1 cellular context compared by ENCODE assay signal in the genomic region with DNA sequence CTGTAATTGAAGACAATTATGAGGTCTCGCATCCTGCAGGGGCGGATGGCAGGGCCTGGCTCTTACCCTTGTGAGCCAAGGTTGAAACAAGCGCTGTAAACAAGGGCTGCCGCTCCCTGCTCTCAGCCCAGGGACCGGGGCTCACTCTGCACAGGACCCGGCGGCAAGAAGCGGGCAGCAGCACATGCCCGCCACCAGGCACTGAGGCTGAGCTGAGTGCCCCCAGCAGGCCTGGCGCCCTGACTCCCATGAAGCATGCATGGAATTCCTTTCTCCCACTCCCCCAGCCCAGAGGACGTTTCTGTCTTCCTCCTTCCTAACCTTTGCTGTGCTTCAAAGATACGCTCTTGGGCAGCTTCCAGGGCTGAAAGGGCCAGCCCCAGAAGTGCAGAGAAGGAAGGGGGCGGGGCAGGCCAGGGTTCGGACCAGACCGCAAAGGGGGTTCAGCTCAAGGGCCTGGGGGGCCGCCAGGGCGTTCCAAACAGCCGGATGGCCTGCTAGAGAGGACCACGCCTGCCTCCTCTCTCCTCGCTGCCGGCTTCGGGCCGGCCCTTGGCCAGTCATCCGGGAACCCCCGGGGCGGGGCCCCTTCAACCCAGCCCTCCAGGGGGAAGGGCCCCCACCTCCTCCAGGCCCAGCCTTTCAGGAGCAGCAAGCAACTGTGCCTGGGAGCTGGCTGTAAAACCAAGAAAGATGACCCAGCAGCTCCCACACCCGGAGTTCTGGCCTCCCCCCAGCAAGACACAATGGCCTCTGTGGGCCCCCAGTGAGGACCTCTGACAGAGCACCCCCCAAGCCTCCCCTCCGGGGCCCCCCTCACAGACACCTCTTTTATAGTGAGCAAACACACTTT.
TF ChIP-seq lines count a peak whose summit lies in the region.

No MANE protein-coding gene starts in this region.

TF ChIP-seq in K562, 482 proteins besides CTCF, POLR2A, EP300 and RAD21 (continued from another document and continues in another):
- TF ChIP-seq, protein P1, sequence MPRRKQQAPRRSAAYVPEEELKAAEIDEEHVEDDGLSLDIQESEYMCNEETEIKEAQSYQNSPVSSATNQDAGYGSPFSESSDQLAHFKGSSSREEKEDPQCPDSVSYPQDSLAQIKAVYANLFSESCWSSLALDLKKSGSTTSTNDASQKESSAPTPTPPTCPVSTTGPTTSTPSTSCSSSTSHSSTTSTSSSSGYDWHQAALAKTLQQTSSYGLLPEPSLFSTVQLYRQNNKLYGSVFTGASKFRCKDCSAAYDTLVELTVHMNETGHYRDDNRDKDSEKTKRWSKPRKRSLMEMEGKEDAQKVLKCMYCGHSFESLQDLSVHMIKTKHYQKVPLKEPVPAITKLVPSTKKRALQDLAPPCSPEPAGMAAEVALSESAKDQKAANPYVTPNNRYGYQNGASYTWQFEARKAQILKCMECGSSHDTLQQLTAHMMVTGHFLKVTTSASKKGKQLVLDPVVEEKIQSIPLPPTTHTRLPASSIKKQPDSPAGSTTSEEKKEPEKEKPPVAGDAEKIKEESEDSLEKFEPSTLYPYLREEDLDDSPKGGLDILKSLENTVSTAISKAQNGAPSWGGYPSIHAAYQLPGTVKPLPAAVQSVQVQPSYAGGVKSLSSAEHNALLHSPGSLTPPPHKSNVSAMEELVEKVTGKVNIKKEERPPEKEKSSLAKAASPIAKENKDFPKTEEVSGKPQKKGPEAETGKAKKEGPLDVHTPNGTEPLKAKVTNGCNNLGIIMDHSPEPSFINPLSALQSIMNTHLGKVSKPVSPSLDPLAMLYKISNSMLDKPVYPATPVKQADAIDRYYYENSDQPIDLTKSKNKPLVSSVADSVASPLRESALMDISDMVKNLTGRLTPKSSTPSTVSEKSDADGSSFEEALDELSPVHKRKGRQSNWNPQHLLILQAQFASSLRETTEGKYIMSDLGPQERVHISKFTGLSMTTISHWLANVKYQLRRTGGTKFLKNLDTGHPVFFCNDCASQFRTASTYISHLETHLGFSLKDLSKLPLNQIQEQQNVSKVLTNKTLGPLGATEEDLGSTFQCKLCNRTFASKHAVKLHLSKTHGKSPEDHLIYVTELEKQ (CRISPR knock-in tag; IDR thresholded peaks at IDR 0.05) = no peak
- peak; percentile 20 for TF ChIP-seq HNRNPLL (IDR thresholded peaks at IDR 0.05; ENCODE audit: low read depth, low read length, poor library complexity, severe bottlenecking)
- TF ChIP-seq KLF10 (CRISPR knock-in tag; IDR thresholded peaks at IDR 0.05) = no peak
- TF ChIP-seq SP2 (IDR thresholded peaks at IDR 0.05; ENCODE audit: extremely low read depth, low read depth, low read length, poor library complexity, severe bottlenecking) = no peak
- TF ChIP-seq CHCHD3 (CRISPR knock-in tag; IDR thresholded peaks at IDR 0.05) = no peak
- peak in 1 of 2 experiments; percentile 67; a peak in 1 of 4 replicates for TF ChIP-seq HDAC1 (IDR thresholded peaks at IDR 0.05)
- TF ChIP-seq PHF20 (IDR thresholded peaks at IDR 0.05; ENCODE audit: partially characterized antibody) = no peak
- TF ChIP-seq ESRRA (IDR thresholded peaks at IDR 0.05; ENCODE audit: borderline replicate concordance, low read depth) = peak; percentile 86; the same call in 1 of the 2 replicates
- TF ChIP-seq SREBF2 (CRISPR knock-in tag; IDR thresholded peaks at IDR 0.05) = no peak
- TF ChIP-seq, protein P2, sequence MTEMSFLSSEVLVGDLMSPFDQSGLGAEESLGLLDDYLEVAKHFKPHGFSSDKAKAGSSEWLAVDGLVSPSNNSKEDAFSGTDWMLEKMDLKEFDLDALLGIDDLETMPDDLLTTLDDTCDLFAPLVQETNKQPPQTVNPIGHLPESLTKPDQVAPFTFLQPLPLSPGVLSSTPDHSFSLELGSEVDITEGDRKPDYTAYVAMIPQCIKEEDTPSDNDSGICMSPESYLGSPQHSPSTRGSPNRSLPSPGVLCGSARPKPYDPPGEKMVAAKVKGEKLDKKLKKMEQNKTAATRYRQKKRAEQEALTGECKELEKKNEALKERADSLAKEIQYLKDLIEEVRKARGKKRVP (CRISPR knock-in tag; IDR thresholded peaks at IDR 0.05) = no peak
- no peak for TF ChIP-seq MAFF (IDR thresholded peaks at IDR 0.05; ENCODE audit: low read length)
- TF ChIP-seq ZNF586 (CRISPR knock-in tag; conservative IDR thresholded peaks at IDR 0.05) = no peak
- no peak; the same call in none of the 2 replicates for TF ChIP-seq CBX1 (IDR thresholded peaks at IDR 0.05; ENCODE audit: low read depth)
- no peak for TF ChIP-seq PCBP2 (IDR thresholded peaks at IDR 0.05; ENCODE audit: low read depth, low read length, poor library complexity, severe bottlenecking)
- peak; percentile 46; the same call in 1 of the 2 replicates for TF ChIP-seq CREM (IDR thresholded peaks at IDR 0.05; ENCODE audit: low read depth)
- TF ChIP-seq KHSRP (IDR thresholded peaks at IDR 0.05) = no peak
- no peak for TF ChIP-seq SETDB1 (IDR thresholded peaks at IDR 0.05; ENCODE audit: low read length)
- TF ChIP-seq NFIX (CRISPR knock-in tag; IDR thresholded peaks at IDR 0.05; ENCODE audit: low read depth) = no peak
- TF ChIP-seq NUFIP1 (IDR thresholded peaks at IDR 0.05; ENCODE audit: partially characterized antibody) = no peak
- no peak for TF ChIP-seq CHD1 (IDR thresholded peaks at IDR 0.05; ENCODE audit: low read length)
- peak; percentile 93 for TF ChIP-seq CCNT2 (IDR thresholded peaks at IDR 0.05; ENCODE audit: borderline replicate concordance, extremely low read depth, insufficient read length, low read depth, low read length)
- TF ChIP-seq ARHGAP35 (IDR thresholded peaks at IDR 0.05; ENCODE audit: partially characterized antibody) = no peak
- no peak for TF ChIP-seq RFX7 (CRISPR knock-in tag; IDR thresholded peaks at IDR 0.05)
- no peak for TF ChIP-seq ZNF324 (CRISPR knock-in tag; IDR thresholded peaks at IDR 0.05)
- no peak for TF ChIP-seq ZSCAN32 (CRISPR knock-in tag; IDR thresholded peaks at IDR 0.05)
- TF ChIP-seq ZKSCAN8 (CRISPR knock-in tag; IDR thresholded peaks at IDR 0.05) = peak; percentile 14; the same call in 1 of the 2 replicates
- no peak for TF ChIP-seq BHLHE40 (IDR thresholded peaks at IDR 0.05; ENCODE audit: low read length)
- TF ChIP-seq ZNF589 (CRISPR knock-in tag; IDR thresholded peaks at IDR 0.05; ENCODE audit: low read depth) = no peak
- TF ChIP-seq, protein P3, sequence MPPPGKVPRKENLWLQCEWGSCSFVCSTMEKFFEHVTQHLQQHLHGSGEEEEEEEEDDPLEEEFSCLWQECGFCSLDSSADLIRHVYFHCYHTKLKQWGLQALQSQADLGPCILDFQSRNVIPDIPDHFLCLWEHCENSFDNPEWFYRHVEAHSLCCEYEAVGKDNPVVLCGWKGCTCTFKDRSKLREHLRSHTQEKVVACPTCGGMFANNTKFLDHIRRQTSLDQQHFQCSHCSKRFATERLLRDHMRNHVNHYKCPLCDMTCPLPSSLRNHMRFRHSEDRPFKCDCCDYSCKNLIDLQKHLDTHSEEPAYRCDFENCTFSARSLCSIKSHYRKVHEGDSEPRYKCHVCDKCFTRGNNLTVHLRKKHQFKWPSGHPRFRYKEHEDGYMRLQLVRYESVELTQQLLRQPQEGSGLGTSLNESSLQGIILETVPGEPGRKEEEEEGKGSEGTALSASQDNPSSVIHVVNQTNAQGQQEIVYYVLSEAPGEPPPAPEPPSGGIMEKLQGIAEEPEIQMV (tag; conservative IDR thresholded peaks at IDR 0.05; ENCODE audit: low read depth) = no peak
- no peak for TF ChIP-seq TRIM28 (IDR thresholded peaks at IDR 0.05)
- TF ChIP-seq, protein P4, sequence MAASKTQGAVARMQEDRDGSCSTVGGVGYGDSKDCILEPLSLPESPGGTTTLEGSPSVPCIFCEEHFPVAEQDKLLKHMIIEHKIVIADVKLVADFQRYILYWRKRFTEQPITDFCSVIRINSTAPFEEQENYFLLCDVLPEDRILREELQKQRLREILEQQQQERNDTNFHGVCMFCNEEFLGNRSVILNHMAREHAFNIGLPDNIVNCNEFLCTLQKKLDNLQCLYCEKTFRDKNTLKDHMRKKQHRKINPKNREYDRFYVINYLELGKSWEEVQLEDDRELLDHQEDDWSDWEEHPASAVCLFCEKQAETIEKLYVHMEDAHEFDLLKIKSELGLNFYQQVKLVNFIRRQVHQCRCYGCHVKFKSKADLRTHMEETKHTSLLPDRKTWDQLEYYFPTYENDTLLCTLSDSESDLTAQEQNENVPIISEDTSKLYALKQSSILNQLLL (CRISPR knock-in tag; IDR thresholded peaks at IDR 0.05; ENCODE audit: borderline replicate concordance) = no peak
- TF ChIP-seq CBFB (CRISPR knock-in tag; IDR thresholded peaks at IDR 0.05) = no peak
- TF ChIP-seq ZNF79 (CRISPR knock-in tag; IDR thresholded peaks at IDR 0.05; ENCODE audit: low read depth) = no peak
- TF ChIP-seq NELFE (IDR thresholded peaks at IDR 0.05; ENCODE audit: insufficient read depth, insufficient read length) = no peak
- TF ChIP-seq C11orf30 (IDR thresholded peaks at IDR 0.05; ENCODE audit: low read depth) = no peak; the same call in 1 of the 2 replicates
- no peak for TF ChIP-seq COPS2 (conservative IDR thresholded peaks at IDR 0.05)
- no peak; the same call in 1 of the 2 replicates for TF ChIP-seq TAL1 (IDR thresholded peaks at IDR 0.05)
- TF ChIP-seq ARNT (IDR thresholded peaks at IDR 0.05) = no peak
- TF ChIP-seq, protein P5, sequence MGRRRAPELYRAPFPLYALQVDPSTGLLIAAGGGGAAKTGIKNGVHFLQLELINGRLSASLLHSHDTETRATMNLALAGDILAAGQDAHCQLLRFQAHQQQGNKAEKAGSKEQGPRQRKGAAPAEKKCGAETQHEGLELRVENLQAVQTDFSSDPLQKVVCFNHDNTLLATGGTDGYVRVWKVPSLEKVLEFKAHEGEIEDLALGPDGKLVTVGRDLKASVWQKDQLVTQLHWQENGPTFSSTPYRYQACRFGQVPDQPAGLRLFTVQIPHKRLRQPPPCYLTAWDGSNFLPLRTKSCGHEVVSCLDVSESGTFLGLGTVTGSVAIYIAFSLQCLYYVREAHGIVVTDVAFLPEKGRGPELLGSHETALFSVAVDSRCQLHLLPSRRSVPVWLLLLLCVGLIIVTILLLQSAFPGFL (CRISPR knock-in tag; IDR thresholded peaks at IDR 0.05) = no peak
- TF ChIP-seq BCL6 (CRISPR knock-in tag; IDR thresholded peaks at IDR 0.05) = no peak
- TF ChIP-seq, protein P6, sequence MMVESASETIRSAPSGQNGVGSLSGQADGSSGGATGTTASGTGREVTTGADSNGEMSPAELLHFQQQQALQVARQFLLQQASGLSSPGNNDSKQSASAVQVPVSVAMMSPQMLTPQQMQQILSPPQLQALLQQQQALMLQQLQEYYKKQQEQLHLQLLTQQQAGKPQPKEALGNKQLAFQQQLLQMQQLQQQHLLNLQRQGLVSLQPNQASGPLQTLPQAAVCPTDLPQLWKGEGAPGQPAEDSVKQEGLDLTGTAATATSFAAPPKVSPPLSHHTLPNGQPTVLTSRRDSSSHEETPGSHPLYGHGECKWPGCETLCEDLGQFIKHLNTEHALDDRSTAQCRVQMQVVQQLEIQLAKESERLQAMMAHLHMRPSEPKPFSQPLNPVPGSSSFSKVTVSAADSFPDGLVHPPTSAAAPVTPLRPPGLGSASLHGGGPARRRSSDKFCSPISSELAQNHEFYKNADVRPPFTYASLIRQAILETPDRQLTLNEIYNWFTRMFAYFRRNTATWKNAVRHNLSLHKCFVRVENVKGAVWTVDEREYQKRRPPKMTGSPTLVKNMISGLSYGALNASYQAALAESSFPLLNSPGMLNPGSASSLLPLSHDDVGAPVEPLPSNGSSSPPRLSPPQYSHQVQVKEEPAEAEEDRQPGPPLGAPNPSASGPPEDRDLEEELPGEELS (CRISPR knock-in tag; IDR thresholded peaks at IDR 0.05; ENCODE audit: borderline replicate concordance) = no peak
- no peak for TF ChIP-seq MEIS2 (IDR thresholded peaks at IDR 0.05; ENCODE audit: partially characterized antibody)
- peak; percentile 67 for TF ChIP-seq ZFX (CRISPR knock-in tag; IDR thresholded peaks at IDR 0.05)
- TF ChIP-seq, protein P7, sequence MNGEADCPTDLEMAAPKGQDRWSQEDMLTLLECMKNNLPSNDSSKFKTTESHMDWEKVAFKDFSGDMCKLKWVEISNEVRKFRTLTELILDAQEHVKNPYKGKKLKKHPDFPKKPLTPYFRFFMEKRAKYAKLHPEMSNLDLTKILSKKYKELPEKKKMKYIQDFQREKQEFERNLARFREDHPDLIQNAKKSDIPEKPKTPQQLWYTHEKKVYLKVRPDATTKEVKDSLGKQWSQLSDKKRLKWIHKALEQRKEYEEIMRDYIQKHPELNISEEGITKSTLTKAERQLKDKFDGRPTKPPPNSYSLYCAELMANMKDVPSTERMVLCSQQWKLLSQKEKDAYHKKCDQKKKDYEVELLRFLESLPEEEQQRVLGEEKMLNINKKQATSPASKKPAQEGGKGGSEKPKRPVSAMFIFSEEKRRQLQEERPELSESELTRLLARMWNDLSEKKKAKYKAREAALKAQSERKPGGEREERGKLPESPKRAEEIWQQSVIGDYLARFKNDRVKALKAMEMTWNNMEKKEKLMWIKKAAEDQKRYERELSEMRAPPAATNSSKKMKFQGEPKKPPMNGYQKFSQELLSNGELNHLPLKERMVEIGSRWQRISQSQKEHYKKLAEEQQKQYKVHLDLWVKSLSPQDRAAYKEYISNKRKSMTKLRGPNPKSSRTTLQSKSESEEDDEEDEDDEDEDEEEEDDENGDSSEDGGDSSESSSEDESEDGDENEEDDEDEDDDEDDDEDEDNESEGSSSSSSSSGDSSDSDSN (IDR thresholded peaks at IDR 0.05; ENCODE audit: borderline replicate concordance in 1 of 2, low read depth in 2 of 2, low read length in 2 of 2) = peak; percentile 91 to 95
- TF ChIP-seq, protein P8, sequence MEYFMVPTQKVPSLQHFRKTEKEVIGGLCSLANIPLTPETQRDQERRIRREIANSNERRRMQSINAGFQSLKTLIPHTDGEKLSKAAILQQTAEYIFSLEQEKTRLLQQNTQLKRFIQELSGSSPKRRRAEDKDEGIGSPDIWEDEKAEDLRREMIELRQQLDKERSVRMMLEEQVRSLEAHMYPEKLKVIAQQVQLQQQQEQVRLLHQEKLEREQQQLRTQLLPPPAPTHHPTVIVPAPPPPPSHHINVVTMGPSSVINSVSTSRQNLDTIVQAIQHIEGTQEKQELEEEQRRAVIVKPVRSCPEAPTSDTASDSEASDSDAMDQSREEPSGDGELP (CRISPR knock-in tag; IDR thresholded peaks at IDR 0.05; ENCODE audit: borderline replicate concordance) = peak; percentile 76; the same call in 1 of the 2 replicates
- peak; percentile 44 for TF ChIP-seq TBP (optimal IDR thresholded peaks at IDR 0.05; ENCODE audit: low read depth, low read length)
- TF ChIP-seq DIDO1 (tag; IDR thresholded peaks at IDR 0.05; ENCODE audit: low read depth) = no peak
- no peak for TF ChIP-seq NFYB (IDR thresholded peaks at IDR 0.05; ENCODE audit: extremely low read depth, insufficient read length)
- TF ChIP-seq CTBP1 (IDR thresholded peaks at IDR 0.05; ENCODE audit: borderline replicate concordance) = peak; percentile 67; the same call in 1 of the 2 replicates
